ENCODE assay signal across 8 cellular contexts in genomic region chr17:68794636-68795503, GRCh38.
A peak's percentile ranks its signal among the peaks of the same experiment; 100 is the strongest.
DNase-seq lines count a peak whose midpoint lies in the region; ATAC-seq and TF ChIP-seq lines count a peak whose summit lies in the region.

No MANE protein-coding gene starts in this region.

- no peaks in the 10 kb centered on the region for H3K36me3 ChIP-seq in HEK293 (ENCODE audit: control insufficient read depth in 2 of 2, insufficient read depth in 1 of 2, low read length in 2 of 2)

- no peaks in the 10 kb centered on the region for H3K36me3 Mint-ChIP-seq in activated T-helper 17 cell treated with anti-CD3 and anti-CD28 coated beads, Interleukin-2, amount 50 U/mL, for 72 hours (ENCODE audit: low read depth)

- no peaks in the 10 kb centered on the region for H3K4me1 Mint-ChIP-seq in activated T-helper 17 cell treated with anti-CD3 and anti-CD28 coated beads, Interleukin-2, amount 50 U/mL, for 72 hours

- no peaks in the 10 kb centered on the region for H3K9me3 ChIP-seq in HEK293 (ENCODE audit: control insufficient read depth, insufficient read depth, low read depth, low read length)

- H3K4me1 ChIP-seq in HEK293 (ENCODE audit: control insufficient read depth, insufficient read depth, low read length) = no peaks in the 10 kb centered on the region

- CTCF ChIA-PET in HEK293 (lab: Yijun Ruan, JAX) = interaction anchor here (0.6 to 2.3 kb wide), 8 partner anchors 16 to 452 kb away, joined by 3 to 12 read pairs (median 3); no protein-coding TSS in a partner anchor

- TF ChIP-seq CTCF in HEK293 (tag by site-specific recombination; IDR thresholded peaks at IDR 0.05) = 0 out of 2 replicates have a peak, but pooled peaks have one; percentile 11

- no peaks in the 10 kb centered on the region for H3K9me3 Mint-ChIP-seq in activated T-helper 17 cell treated with anti-CD3 and anti-CD28 coated beads, Interleukin-2, amount 50 U/mL, for 72 hours

- H3K27ac Mint-ChIP-seq in activated T-helper 17 cell treated with anti-CD3 and anti-CD28 coated beads, Interleukin-2, amount 50 U/mL, for 72 hours = peak overlapping the region; percentile 26

- peak; percentile 91 for DNase-seq in Ammon's horn (ENCODE audit: low spot score)
- no peak for DNase-seq in left cardiac atrium
- no peak for DNase-seq in stimulated activated CD4-positive, alpha-beta T cell treated with anti-CD3 and anti-CD28 coated beads, Interleukin-1b, Interleukin-23, amount 100 ng/mL, for 48 hours
- no peak for DNase-seq in DMS79 (lab: John Stamatoyannopoulos, UW)

- POLR2A ChIA-PET in HEK293 (lab: Yijun Ruan, JAX) = no interaction called here

- H3K4me3 ChIP-seq in HEK293 (ENCODE audit: low read depth, low read length) = no peak overlapping the region
- peak overlapping the region in 1 of 7 experiments; percentile 2 for H3K4me3 ChIP-seq in skin epidermis

- intact Hi-C loops in left cardiac atrium (cut with DNase I) = no loop called here

- H3K4me3 Mint-ChIP-seq in activated T-helper 17 cell treated with anti-CD3 and anti-CD28 coated beads, Interleukin-2, amount 50 U/mL, for 72 hours = peak overlapping the region; percentile 58

- ATAC-seq in activated T-helper 17 cell treated with anti-CD3 and anti-CD28 coated beads, Interleukin-2, amount 50 U/mL, for 72 hours (replicated peaks) = no peak
- ATAC-seq in left cardiac atrium (peak; percentile 40 to 81), GM18861 (IDR thresholded peaks at IDR 0.05; ENCODE audit: unreplicated experiment) (no peak)

- H3K27me3 Mint-ChIP-seq in activated T-helper 17 cell treated with anti-CD3 and anti-CD28 coated beads, Interleukin-2, amount 50 U/mL, for 72 hours = peaks cover 38% of the 10 kb centered on the region

- no peak overlapping the region for H3K27ac ChIP-seq in HEK293 (ENCODE audit: extremely low read depth, low read depth, low read length)
- peak overlapping the region in 20 of 21 experiments; percentile 16 to 87 (median 68) for H3K27ac ChIP-seq in skin epidermis

TF ChIP-seq in HEK293, 187 proteins besides CTCF, POLR2A, EP300 and RAD21:
- TF ChIP-seq ZNF341 (tag by site-specific recombination; IDR thresholded peaks at IDR 0.05; ENCODE audit: low read depth) (no peak), ZNF654 (tag by site-specific recombination; IDR thresholded peaks at IDR 0.05; ENCODE audit: low read depth) (peak; percentile 3; the same call in 1 of the 2 replicates)

Comparison
In these comparisons a context has a peak if more than half of its experiments do, and no peak if none do; other contexts are left out.
1. ATAC-seq: peak in left cardiac atrium (2 of 2); none in activated T-helper 17 cell treated with anti-CD3 and anti-CD28 coated beads, Interleukin-2, amount 50 U/mL, for 72 hours (single experiment) and GM18861 (single experiment).